In genomic region chr6:136550330-136551071, GRCh38 we compare ENCODE assay signal across 8 cellular contexts. TPM values are rescaled to one million over a fixed set of nuclear protein-coding genes. Genes with fewer than 3 reads are reported as not detected.
DNase-seq lines count a peak whose midpoint lies in the region; ATAC-seq and TF ChIP-seq lines count a peak whose summit lies in the region.

Gene MAP7, minus strand, starts transcription at chr6:136550422. Its CDS starts 14 bp downstream, at chr6:136550408.

- H3K27ac ChIP-seq in 22Rv1 = peak within 1 kb of the TSS; percentile 86

- DNase-seq in NCI-H526 treated with DMSO at 0.1 percent for 48 hours (lab: John Stamatoyannopoulos, UW) (peak; percentile 87), endothelial cell (ENCODE audit: low spot score) (peak; percentile 46), mucosa of gallbladder (ENCODE audit: low spot score) (peak; percentile 86)
- DNase-seq in activated CD8-positive, alpha-beta memory T cell treated with anti-CD3 and anti-CD28 coated beads for 48 hours (ENCODE audit: low read depth in 2 of 3, low spot score in 2 of 3) = peak; percentile 19 to 32 (median 27)
- DNase-seq in stimulated activated CD8-positive, alpha-beta memory T cell treated with anti-CD3 and anti-CD28 coated beads, Interleukin-7, amount 100 ng/mL, for 4 hours (ENCODE audit: low read depth in 2 of 2) = peak; percentile 8 to 52

- no peaks in the 10 kb centered on the region for H3K36me3 Mint-ChIP-seq in endothelial cell (ENCODE audit: low read depth, unreplicated experiment)

- peaks cover 4% of the 10 kb centered on the region for H3K4me1 Mint-ChIP-seq in endothelial cell (ENCODE audit: unreplicated experiment)

- H3K27me3 Mint-ChIP-seq in endothelial cell (ENCODE audit: unreplicated experiment) = peaks cover 11% of the 10 kb centered on the region

- no peak within 1 kb of the TSS for H3K27ac Mint-ChIP-seq in endothelial cell (ENCODE audit: unreplicated experiment)

- peak within 1 kb of the TSS; percentile 89 for H3K4me3 Mint-ChIP-seq in endothelial cell (ENCODE audit: unreplicated experiment)

- H3K9me3 Mint-ChIP-seq in endothelial cell (ENCODE audit: unreplicated experiment) = no peaks in the 10 kb centered on the region

- ATAC-seq in GM18517 (IDR thresholded peaks at IDR 0.05; ENCODE audit: unreplicated experiment) = peak; percentile 71
- ATAC-seq in HG03064 (IDR thresholded peaks at IDR 0.05; ENCODE audit: low read depth, unreplicated experiment) = peak; percentile 72

- TF ChIP-seq CTCF in 22Rv1 (IDR thresholded peaks at IDR 0.05) = peak; percentile 99
- peak; percentile 99 for TF ChIP-seq CTCF in endothelial cell (IDR thresholded peaks at IDR 0.05; ENCODE audit: unreplicated experiment)

RNA-seq across cellular contexts. Expression of gene MAP7, which starts in this region (rescaled TPM):
- total RNA-seq in endothelial cell (ENCODE audit: unreplicated experiment) (1.3 TPM), mucosa of gallbladder (56.8 TPM)

Comparison
In these comparisons a context has a peak if more than half of its experiments do, and no peak if none do; other contexts are left out.
1. Peak in every context shown above with its lines: DNase-seq, ATAC-seq and H3K27ac ChIP-seq.
2. RNA of gene MAP7 (total RNA-seq): 56.8 TPM in mucosa of gallbladder (single experiment); 1.3 TPM in endothelial cell (single experiment); every median in the first group is over 10 times any median in the second.
3. DNase-seq: peak in every context shown above with its lines; median percentile 87 in NCI-H526 treated with DMSO at 0.1 percent for 48 hours; 86 in mucosa of gallbladder; 46 in endothelial cell; 30 in stimulated activated CD8-positive, alpha-beta memory T cell treated with anti-CD3 and anti-CD28 coated beads, Interleukin-7, amount 100 ng/mL, for 4 hours; 27 in activated CD8-positive, alpha-beta memory T cell treated with anti-CD3 and anti-CD28 coated beads for 48 hours.